ENCODE assay signal across 8 cellular contexts in the genomic region with DNA sequence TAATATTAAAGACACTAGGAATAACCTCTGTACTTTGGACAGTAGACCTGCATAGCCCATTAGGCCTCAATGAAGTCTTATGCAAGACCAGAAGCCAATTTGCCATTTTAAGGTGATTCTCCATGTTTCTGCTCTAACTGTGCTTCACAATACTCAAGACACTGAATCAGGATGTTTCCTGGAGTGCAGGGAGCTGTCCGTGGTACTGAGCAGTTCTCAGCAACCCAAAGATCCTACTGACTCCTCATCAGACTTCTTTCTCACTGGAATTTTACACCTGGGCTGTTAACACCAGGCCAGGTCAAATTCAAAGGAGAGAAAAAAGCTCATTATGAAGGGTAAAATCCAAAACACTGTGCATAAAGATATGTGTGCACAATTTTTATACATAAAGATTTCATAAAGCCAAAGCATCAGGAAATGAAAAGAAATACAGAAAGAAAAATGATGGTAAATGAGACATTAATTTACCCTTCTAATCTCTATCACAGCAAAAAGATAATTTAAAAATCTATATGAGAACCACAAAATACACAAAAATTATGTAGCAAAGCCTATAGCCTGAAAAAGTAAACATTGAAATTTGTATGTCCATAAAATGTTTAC.
A peak's percentile ranks its signal among the peaks of the same experiment; 100 is the strongest.
DNase-seq lines count a peak whose midpoint lies in the region; ATAC-seq and TF ChIP-seq lines count a peak whose summit lies in the region.
"Not testable (repeated sequence)": the region's sequence is repeated elsewhere in the genome, so short reads cannot be mapped to it uniquely, and the experiment has no call there.

No MANE protein-coding gene starts in this region.

- H3K27me3 ChIP-seq in DND-41 (ENCODE audit: insufficient read depth, low read length, poor library complexity), result not testable (repeated sequence)

- not testable (repeated sequence) for H4K20me1 ChIP-seq in DND-41 (ENCODE audit: insufficient read depth, low read length)

- H3K4me1 ChIP-seq in DND-41 (ENCODE audit: insufficient read depth, low read length), result not testable (repeated sequence)

- intact Hi-C loops in activated CD4-positive, alpha-beta T cell treated with anti-CD3 and anti-CD28 coated beads for 36 hours (cut with DNase I, micrococcal nuclease); left ventricle myocardium superior (cut with micrococcal nuclease): not testable (repeated sequence)

- not testable (repeated sequence) for H3K27ac ChIP-seq in DND-41 (ENCODE audit: low read length)

- H3K27ac Mint-ChIP-seq in activated CD4-positive, alpha-beta T cell treated with anti-CD3 and anti-CD28 coated beads for 36 hours; activated naive CD8-positive, alpha-beta T cell treated with anti-CD3 and anti-CD28 coated beads for 36 hours; neural crest cell (ENCODE audit: unreplicated experiment); type B pancreatic cell: not testable (repeated sequence)

- H2AFZ ChIP-seq in DND-41 (ENCODE audit: low read depth, low read length), result not testable (repeated sequence)

- CTCF ChIA-PET in activated CD4-positive, alpha-beta T cell treated with anti-CD3 and anti-CD28 coated beads for 36 hours (lab: Charles Lee), result not testable (repeated sequence)

- not testable (repeated sequence) for TF ChIP-seq CTCF in DND-41 (IDR thresholded peaks at IDR 0.05; ENCODE audit: borderline replicate concordance, extremely low read depth, low read length, poor library complexity, severe bottlenecking); neural crest cell (conservative IDR thresholded peaks at IDR 0.05); type B pancreatic cell (conservative IDR thresholded peaks at IDR 0.05)

- not testable (repeated sequence) for H3K4me3 Mint-ChIP-seq in activated CD4-positive, alpha-beta T cell treated with anti-CD3 and anti-CD28 coated beads for 36 hours; activated naive CD8-positive, alpha-beta T cell treated with anti-CD3 and anti-CD28 coated beads for 36 hours; neural crest cell; type B pancreatic cell

- H3K9me3 Mint-ChIP-seq in activated CD4-positive, alpha-beta T cell treated with anti-CD3 and anti-CD28 coated beads for 36 hours (ENCODE audit: low read depth); activated naive CD8-positive, alpha-beta T cell treated with anti-CD3 and anti-CD28 coated beads for 36 hours; neural crest cell; type B pancreatic cell: not testable (repeated sequence)

- H3K9me3 ChIP-seq in DND-41 (ENCODE audit: insufficient read depth, low read length, severe bottlenecking), result not testable (repeated sequence)

- POLR2A ChIA-PET in activated CD4-positive, alpha-beta T cell treated with anti-CD3 and anti-CD28 coated beads for 36 hours (lab: Charles Lee), result not testable (repeated sequence)

- DNase-seq in DND-41 (peak; percentile 73), activated T-cell treated with anti-CD3 and anti-CD28 coated beads for 24 hours (ENCODE audit: low read depth) (peak; percentile 1), left ventricle myocardium superior (peak; percentile 58), neural crest cell (ENCODE audit: low read depth, low spot score) (peak; percentile 74), type B pancreatic cell (ENCODE audit: extremely low spot score, unreplicated experiment) (peak; percentile 79)
- DNase-seq in activated CD4-positive, alpha-beta T cell treated with anti-CD3 and anti-CD28 coated beads for 36 hours, result peak; percentile 69
- peak; percentile 8 for DNase-seq in activated naive CD8-positive, alpha-beta T cell treated with anti-CD3 and anti-CD28 coated beads for 36 hours
- peak; percentile 31 for DNase-seq in stimulated activated CD4-positive, alpha-beta T cell treated with anti-CD3 and anti-CD28 coated beads, Interleukin-4, amount 100 ng/mL, for 24 hours

- H3K36me3 ChIP-seq in DND-41 (ENCODE audit: insufficient read depth, low read length), result not testable (repeated sequence)

- H3K9ac ChIP-seq in DND-41 (ENCODE audit: low read depth, low read length), result not testable (repeated sequence)

- not testable (repeated sequence) for H3K36me3 Mint-ChIP-seq in activated CD4-positive, alpha-beta T cell treated with anti-CD3 and anti-CD28 coated beads for 36 hours (ENCODE audit: low read depth); activated naive CD8-positive, alpha-beta T cell treated with anti-CD3 and anti-CD28 coated beads for 36 hours; neural crest cell (ENCODE audit: low read depth); type B pancreatic cell

- not testable (repeated sequence) for ATAC-seq in DND-41 (ENCODE audit: insufficient read depth, low read depth); activated CD4-positive, alpha-beta T cell treated with anti-CD3 and anti-CD28 coated beads for 36 hours; left ventricle myocardium superior

- H3K79me2 ChIP-seq in DND-41 (ENCODE audit: insufficient read depth, low read length), result not testable (repeated sequence)

- H3K27me3 Mint-ChIP-seq in activated CD4-positive, alpha-beta T cell treated with anti-CD3 and anti-CD28 coated beads for 36 hours; activated naive CD8-positive, alpha-beta T cell treated with anti-CD3 and anti-CD28 coated beads for 36 hours; neural crest cell (ENCODE audit: low read depth); type B pancreatic cell: not testable (repeated sequence)

- H3K4me3 ChIP-seq in DND-41 (ENCODE audit: low read depth in 1 of 2, low read length in 2 of 2), result not testable (repeated sequence)

- not testable (repeated sequence) for H3K4me2 ChIP-seq in DND-41 (ENCODE audit: insufficient read depth, low read length)

- H3K4me1 Mint-ChIP-seq in activated CD4-positive, alpha-beta T cell treated with anti-CD3 and anti-CD28 coated beads for 36 hours; activated naive CD8-positive, alpha-beta T cell treated with anti-CD3 and anti-CD28 coated beads for 36 hours; neural crest cell; type B pancreatic cell (ENCODE audit: unreplicated experiment): not testable (repeated sequence)

Comparison
In these comparisons a context has a peak if more than half of its experiments do, and no peak if none do; other contexts are left out.
1. DNase-seq: peak in every context shown above with its lines; median percentile 79 in type B pancreatic cell; 74 in neural crest cell; 73 in DND-41; 69 in activated CD4-positive, alpha-beta T cell treated with anti-CD3 and anti-CD28 coated beads for 36 hours; 58 in left ventricle myocardium superior; 31 in stimulated activated CD4-positive, alpha-beta T cell treated with anti-CD3 and anti-CD28 coated beads, Interleukin-4, amount 100 ng/mL, for 24 hours; 8 in activated naive CD8-positive, alpha-beta T cell treated with anti-CD3 and anti-CD28 coated beads for 36 hours; 1 in activated T-cell treated with anti-CD3 and anti-CD28 coated beads for 24 hours.